ENCODE assay signal across 28 cellular contexts in the genomic region with DNA sequence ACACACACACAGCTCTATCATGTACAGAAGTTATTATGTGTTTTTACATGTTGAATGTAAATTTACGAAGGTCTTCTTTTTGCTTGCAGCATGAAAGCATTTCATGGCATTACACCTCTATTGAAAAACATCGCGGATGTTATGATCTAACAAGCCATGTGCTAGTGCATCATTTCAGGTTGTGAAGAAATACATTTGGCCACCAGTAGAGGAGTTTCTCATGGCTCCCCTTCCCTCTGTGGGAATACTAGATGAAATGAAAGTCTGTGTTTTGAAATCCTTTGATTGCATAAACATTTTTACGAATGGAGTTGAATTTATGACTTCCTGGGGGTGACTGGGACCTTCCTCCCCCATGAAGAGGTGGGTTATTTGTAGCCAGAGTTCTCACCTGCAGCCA. TPM values are rescaled to one million over a fixed set of nuclear protein-coding genes. Genes with fewer than 3 reads are reported as not detected.
DNase-seq lines count a peak whose midpoint lies in the region; ATAC-seq and TF ChIP-seq lines count a peak whose summit lies in the region.
"Had no signal": no experiment of that assay in that cellular context is flagged by ENCODE, and none has a peak within 500 bp of the region (broad histone marks: within the 10 kb centered on the region; RNA-seq: fewer than 3 reads in every experiment).

No MANE protein-coding gene starts in this region.

- H3K4me3 ChIP-seq in choroid plexus epithelial cell (ENCODE audit: low read depth, low read length): no peak overlapping the region
- H3K4me3 ChIP-seq: BLaER1 treated with 17β-estradiol and CSF1 and Interleukin-3, amounts not matched to agents 10 nM and 100 nM; colonic mucosa; esophagus muscularis mucosa; GM12878; HAP-1; upper lobe of left lung had no signal

- DNase-seq in EH (ENCODE audit: low read depth) (peak; percentile 19), NOMO-1 (lab: John Stamatoyannopoulos, UW; ENCODE audit: unreplicated experiment in 2 of 2) (peak; percentile 22 to 41), choroid plexus epithelial cell (ENCODE audit: low read depth) (peak; percentile 53), renal cortical epithelial cell (ENCODE audit: low read depth) (peak; percentile 11), hepatic stellate cell (ENCODE audit: low spot score) (no peak), NCI-H146 treated with DMSO at 0.1 percent for 48 hours (lab: John Stamatoyannopoulos, UW; ENCODE audit: unreplicated experiment) (no peak)
- no peak for DNase-seq in NK-92 treated with Interleukin-12 subunit alpha and Interleukin-12 subunit beta, amount 100 ng/mL, for 24 hours (lab: John Stamatoyannopoulos, UW)
- DNase-seq: activated CD4-positive, alpha-beta T cell treated with anti-CD3 and anti-CD28 coated beads for 36 hours; activated naive CD4-positive, alpha-beta T cell treated with Interleukin-2 at 50 U/mL for 16 hours; activated T-cell treated with anti-CD3 and anti-CD28 coated beads, Interleukin-2, amount 50 U/mL, for 72 hours; amniotic stem cell; Calu3; colonic mucosa; DND-41; left cardiac atrium; NCI-H1436 treated with DMSO at 0.1 percent for 48 hours; NCI-H2171; NCI-H524; T-helper 17 cell; upper lobe of left lung had no signal

- no peak for TF ChIP-seq CTCF in choroid plexus epithelial cell (conservative IDR thresholded peaks at IDR 0.05; ENCODE audit: low read depth, low read length)

- ATAC-seq in GM19023 (IDR thresholded peaks at IDR 0.05; ENCODE audit: unreplicated experiment): no peak
- ATAC-seq: activated CD4-positive, alpha-beta T cell treated with anti-CD3 and anti-CD28 coated beads for 36 hours; activated T-cell treated with anti-CD3 and anti-CD28 coated beads, Interleukin-2, amount 50 U/mL, for 72 hours; GM12878; left cardiac atrium; T-helper 17 cell had no signal

RNA-seq across cellular contexts. Expression of a gene that starts 17.7 kb away (rescaled TPM):
- not detected in 2 replicates for total RNA-seq in renal cortical epithelial cell
- total RNA-seq: A673; activated CD4-positive, alpha-beta T cell treated with anti-CD3 and anti-CD28 coated beads for 36 hours; activated T-cell treated with anti-CD3 and anti-CD28 coated beads, Interleukin-2, amount 50 U/mL, for 72 hours; Calu3; colonic mucosa; esophagus muscularis mucosa; left cardiac atrium; progenitor cell of endocrine pancreas; RPMI7951; T-helper 17 cell had no signal

Comparison
In these comparisons a context has a peak if more than half of its experiments do, and no peak if none do; other contexts are left out.
1. DNase-seq: peak in EH (single experiment), NOMO-1 (2 of 2), choroid plexus epithelial cell (single experiment) and renal cortical epithelial cell (single experiment); none in hepatic stellate cell (single experiment), NK-92 treated with Interleukin-12 subunit alpha and Interleukin-12 subunit beta, amount 100 ng/mL, for 24 hours (single experiment) and NCI-H146 treated with DMSO at 0.1 percent for 48 hours (single experiment).